In the genomic region with DNA sequence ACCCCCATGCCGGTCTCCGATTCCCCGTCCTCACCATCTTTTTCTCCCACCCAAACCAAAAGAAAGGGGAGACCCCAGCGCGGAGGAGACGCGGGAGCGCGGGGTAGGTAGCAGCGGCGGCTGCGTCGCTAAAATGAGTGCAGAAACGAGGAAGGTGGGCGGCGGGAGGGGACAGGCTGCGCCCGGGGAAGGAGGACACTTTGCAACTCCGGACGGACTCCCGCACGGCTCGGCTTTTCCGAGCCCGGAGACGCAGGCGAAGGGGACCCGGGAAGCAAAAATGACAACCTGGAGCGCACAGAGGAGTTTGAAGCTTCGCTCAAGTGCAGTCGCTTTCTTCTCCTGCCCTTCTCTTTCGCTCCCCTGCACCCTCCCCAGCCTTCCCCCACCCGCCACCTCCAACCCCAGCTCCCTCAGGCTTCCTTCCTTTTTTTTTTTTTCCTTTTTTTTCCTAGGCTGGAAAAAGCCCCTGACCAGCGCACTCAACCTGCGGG, we compare ENCODE assay signal across 7 cellular contexts. TPM values are rescaled to one million over a fixed set of nuclear protein-coding genes. Genes with fewer than 3 reads are reported as not detected.
DNase-seq lines count a peak whose midpoint lies in the region; ATAC-seq and TF ChIP-seq lines count a peak whose summit lies in the region.

No MANE protein-coding gene starts in this region.

- TF ChIP-seq CTCF in WI38 (IDR thresholded peaks at IDR 0.05; ENCODE audit: low read depth, low read length) (no peak), coronary artery (IDR thresholded peaks at IDR 0.05) (no peak)

- 0% methylated on average over 11 to 28 of the region's 35 CpGs for WGBS in mesodermal cell (ENCODE audit: insufficient coverage in 2 of 2), 2 experiments

- DNase-seq in H7 (peak; percentile 84), coronary artery (ENCODE audit: low spot score) (no peak), superior temporal gyrus (ENCODE audit: extremely low spot score) (peak; percentile 25)

- H3K27ac ChIP-seq in coronary artery (peak overlapping the region; percentile 31 to 66), mesodermal cell (ENCODE audit: low read depth, low read length, severe bottlenecking) (no peak overlapping the region)

- H3K4me1 ChIP-seq in mesodermal cell (ENCODE audit: control insufficient read depth, insufficient read depth, low read length, poor library complexity, severe bottlenecking): peaks cover 23% of the 10 kb centered on the region

- H3K36me3 ChIP-seq in H7 (replicated peaks; ENCODE audit: control insufficient read depth, insufficient read depth, low read length) (no peaks in the 10 kb centered on the region), mesodermal cell (ENCODE audit: control insufficient read depth, insufficient read depth, low read length) (no peaks in the 10 kb centered on the region)

- peaks cover 69% of the 10 kb centered on the region for H3K27me3 ChIP-seq in H7 (ENCODE audit: control insufficient read depth, insufficient read depth, low read length)

- H3K9me3 ChIP-seq in mesodermal cell (ENCODE audit: control insufficient read depth, low read length): no peaks in the 10 kb centered on the region

- ATAC-seq in GM18520 (IDR thresholded peaks at IDR 0.05; ENCODE audit: unreplicated experiment) (no peak), GM18517 (IDR thresholded peaks at IDR 0.05; ENCODE audit: unreplicated experiment) (no peak)

- peak overlapping the region; percentile 73 for H3K4me3 ChIP-seq in H7 (ENCODE audit: insufficient read depth, low read depth, low read length)
- peak overlapping the region; percentile 56 for H3K4me3 ChIP-seq in WI38 (ENCODE audit: low read depth, low read length)
- H3K4me3 ChIP-seq in coronary artery: peak overlapping the region; percentile 78
- H3K4me3 ChIP-seq in mesodermal cell (ENCODE audit: extremely low read depth, insufficient read depth, low read length, poor library complexity, severe bottlenecking): peak overlapping the region; percentile 74

RNA-seq across cellular contexts. Expression of gene SFMBT2, which starts 0.5 kb away (rescaled TPM):
- 1.8 and 3.5 TPM in 2 replicates for total RNA-seq in H7 (2014; rRNA removed; shearing (Covaris generic))
- 1.4 TPM for polyA plus RNA-seq in mesodermal cell (2013, experiment 1 of 2)
- polyA plus RNA-seq in mesodermal cell (2013, experiment 2 of 2): 1.9 TPM
